Comparison of ENCODE assay signal across 2 cellular contexts in the genomic region with DNA sequence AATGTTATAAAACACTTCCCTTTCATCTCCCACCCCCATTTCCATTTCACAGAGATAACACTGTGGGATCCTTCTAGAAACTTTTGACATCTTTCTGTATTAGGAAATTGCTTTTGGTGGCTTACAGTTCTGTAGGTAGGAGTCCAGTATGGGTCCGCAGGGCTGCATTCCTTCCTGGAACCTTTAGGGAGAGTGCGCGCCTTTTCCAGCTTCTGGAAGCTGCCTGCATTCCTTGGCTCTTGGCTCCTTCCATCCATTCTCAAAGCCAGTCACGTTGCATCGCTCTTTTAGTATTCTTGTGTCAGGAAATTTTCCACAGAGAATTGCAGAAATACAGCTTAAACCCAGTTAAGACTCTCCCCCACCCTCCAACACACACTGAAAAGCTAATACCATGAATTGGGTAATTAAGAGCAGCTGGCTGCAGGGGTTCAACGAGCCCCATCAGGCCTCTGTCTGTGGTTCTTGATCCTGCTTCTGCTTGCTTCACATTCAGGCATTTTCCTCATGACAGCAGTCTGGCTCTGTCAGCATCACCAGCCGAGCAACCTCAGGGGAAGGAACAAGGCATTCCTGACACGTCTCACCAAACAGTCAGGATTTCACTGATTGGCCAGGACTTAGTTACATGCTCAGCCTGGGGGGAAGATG.
TF ChIP-seq lines count a peak whose summit lies in the region.

No MANE protein-coding gene starts in this region.

TF ChIP-seq in H1, 55 proteins besides CTCF, POLR2A, EP300 and RAD21:
- TF ChIP-seq KDM4A (IDR thresholded peaks at IDR 0.05; ENCODE audit: low read depth, low read length, severe bottlenecking) (no peak), SIN3A (conservative IDR thresholded peaks at IDR 0.05 in 1 of 2, IDR thresholded peaks at IDR 0.05 in 1 of 2; ENCODE audit: low read depth in 1 of 2, low read length in 2 of 2) (0 out of 4 replicates have a peak, but pooled peaks have one; percentile 42 to 54)

TF ChIP-seq in HepG2, 621 proteins besides CTCF, POLR2A, EP300 and RAD21:
- TF ChIP-seq STAG1 (CRISPR knock-in tag; IDR thresholded peaks at IDR 0.05): no peak
- TF ChIP-seq ZNF354B (CRISPR knock-in tag; IDR thresholded peaks at IDR 0.05): no peak
- no peak for TF ChIP-seq SOX5 (CRISPR knock-in tag; IDR thresholded peaks at IDR 0.05; ENCODE audit: borderline replicate concordance)
- TF ChIP-seq RBM39 (IDR thresholded peaks at IDR 0.05; ENCODE audit: low read depth, low read length, poor library complexity, severe bottlenecking): no peak
- TF ChIP-seq NR2C2 (CRISPR knock-in tag; IDR thresholded peaks at IDR 0.05; ENCODE audit: borderline replicate concordance): no peak
- TF ChIP-seq MBD4 (IDR thresholded peaks at IDR 0.05; ENCODE audit: borderline replicate concordance, low read length): no peak
- no peak for TF ChIP-seq AGO1 (IDR thresholded peaks at IDR 0.05; ENCODE audit: low read depth, low read length, poor library complexity, severe bottlenecking)
- no peak for TF ChIP-seq TAF1 (CRISPR knock-in tag; IDR thresholded peaks at IDR 0.05)
- no peak for TF ChIP-seq SMAD9 (CRISPR knock-in tag; IDR thresholded peaks at IDR 0.05)
- TF ChIP-seq SP140L (CRISPR knock-in tag; IDR thresholded peaks at IDR 0.05; ENCODE audit: borderline replicate concordance): no peak
- TF ChIP-seq NFE2L2 (IDR thresholded peaks at IDR 0.05; ENCODE audit: low read length): no peak
- TF ChIP-seq ZNF550 (CRISPR knock-in tag; IDR thresholded peaks at IDR 0.05; ENCODE audit: borderline replicate concordance): no peak
- no peak for TF ChIP-seq ZNF790 (CRISPR knock-in tag; IDR thresholded peaks at IDR 0.05; ENCODE audit: borderline replicate concordance)
- TF ChIP-seq SKI (IDR thresholded peaks at IDR 0.05; ENCODE audit: partially characterized antibody): no peak
- no peak for TF ChIP-seq ZNF761 (CRISPR knock-in tag; conservative IDR thresholded peaks at IDR 0.05)
- no peak for TF ChIP-seq ZNF225 (CRISPR knock-in tag; IDR thresholded peaks at IDR 0.05)
- TF ChIP-seq SIX1 (CRISPR knock-in tag; IDR thresholded peaks at IDR 0.05; ENCODE audit: borderline replicate concordance): no peak
- TF ChIP-seq ELF4 (CRISPR knock-in tag; IDR thresholded peaks at IDR 0.05; ENCODE audit: borderline replicate concordance): no peak
- no peak for TF ChIP-seq FOXA3 (CRISPR knock-in tag; IDR thresholded peaks at IDR 0.05)
- TF ChIP-seq, protein P1, sequence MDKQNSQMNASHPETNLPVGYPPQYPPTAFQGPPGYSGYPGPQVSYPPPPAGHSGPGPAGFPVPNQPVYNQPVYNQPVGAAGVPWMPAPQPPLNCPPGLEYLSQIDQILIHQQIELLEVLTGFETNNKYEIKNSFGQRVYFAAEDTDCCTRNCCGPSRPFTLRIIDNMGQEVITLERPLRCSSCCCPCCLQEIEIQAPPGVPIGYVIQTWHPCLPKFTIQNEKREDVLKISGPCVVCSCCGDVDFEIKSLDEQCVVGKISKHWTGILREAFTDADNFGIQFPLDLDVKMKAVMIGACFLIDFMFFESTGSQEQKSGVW (CRISPR knock-in tag; IDR thresholded peaks at IDR 0.05; ENCODE audit: borderline replicate concordance): no peak
